In the genomic region with DNA sequence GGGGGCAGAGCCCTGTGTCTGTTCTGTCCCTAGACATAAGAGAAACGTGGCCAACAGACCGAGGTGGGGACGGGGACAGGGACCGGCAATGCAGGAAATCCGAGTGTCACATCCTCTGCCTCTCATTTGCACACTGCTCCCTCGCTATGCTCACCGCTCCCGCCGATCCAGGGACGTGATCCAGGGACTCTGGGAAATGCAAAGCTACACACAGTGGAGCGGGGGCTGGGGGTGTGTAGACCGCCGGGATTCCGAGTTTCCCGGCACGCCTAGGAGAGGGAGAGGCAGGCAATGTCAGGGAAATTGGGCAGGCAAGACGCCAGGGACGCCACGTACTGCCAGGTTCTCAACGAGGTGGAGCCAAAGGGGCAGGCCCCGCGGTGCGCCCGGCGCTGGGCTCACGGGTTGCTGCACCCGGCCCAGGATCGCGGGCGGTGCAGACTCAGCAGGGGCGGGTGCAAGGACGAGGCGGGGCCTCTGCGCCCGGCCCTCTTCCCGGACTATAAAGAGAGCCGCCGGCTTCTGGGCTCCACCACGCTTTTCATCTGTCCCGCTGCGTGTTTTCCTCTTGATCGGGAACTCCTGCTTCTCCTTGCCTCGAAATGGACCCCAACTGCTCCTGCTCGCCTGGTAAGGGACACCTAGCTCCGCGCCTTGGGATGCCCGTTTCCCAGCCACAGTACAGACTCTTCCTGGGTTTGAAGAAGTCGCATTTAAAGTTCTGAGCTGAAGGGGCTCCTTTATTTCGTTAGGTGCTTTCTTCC, we compare ENCODE assay signal across 8 cellular contexts.
DNase-seq lines count a peak whose midpoint lies in the region; ATAC-seq and TF ChIP-seq lines count a peak whose summit lies in the region.

A gene (plus strand): TSS at position 532 of the 764 bp plus-strand sequence. CDS start 71 bp downstream, at position 603.

- peak within 1 kb of the TSS; percentile 86 for H3K27ac ChIP-seq in cingulate gyrus (ENCODE audit: low read depth, low read length)

- peak; percentile 94 for DNase-seq in Ammon's horn (ENCODE audit: low spot score)
- DNase-seq in NCI-H510A treated with DMSO at 0.1 percent for 48 hours (lab: John Stamatoyannopoulos, UW), result peak; percentile 83
- DNase-seq in activated CD4-positive, alpha-beta T cell treated with anti-CD3 and anti-CD28 coated beads for 4 hours, result peak; percentile 82 to 84
- peak; percentile 93 for DNase-seq in left kidney (ENCODE audit: low read depth, low spot score)
- peak; percentile 90 to 93 for DNase-seq in stimulated activated CD4-positive, alpha-beta T cell treated with anti-CD3 and anti-CD28 coated beads, Interleukin-2, amount 100 ng/mL, for 24 hours

- TF ChIP-seq POLR2A in GM19099 (IDR thresholded peaks at IDR 0.05; ENCODE audit: extremely low read depth, insufficient read length, low read depth), result peak; percentile 96

- ATAC-seq in HG03378 (IDR thresholded peaks at IDR 0.05; ENCODE audit: unreplicated experiment), result peak; percentile 84

Comparison
In these comparisons a context has a peak if more than half of its experiments do, and no peak if none do; other contexts are left out.
1. Peak in every context shown above with its lines: DNase-seq, ATAC-seq and H3K27ac ChIP-seq.